In the genomic region with DNA sequence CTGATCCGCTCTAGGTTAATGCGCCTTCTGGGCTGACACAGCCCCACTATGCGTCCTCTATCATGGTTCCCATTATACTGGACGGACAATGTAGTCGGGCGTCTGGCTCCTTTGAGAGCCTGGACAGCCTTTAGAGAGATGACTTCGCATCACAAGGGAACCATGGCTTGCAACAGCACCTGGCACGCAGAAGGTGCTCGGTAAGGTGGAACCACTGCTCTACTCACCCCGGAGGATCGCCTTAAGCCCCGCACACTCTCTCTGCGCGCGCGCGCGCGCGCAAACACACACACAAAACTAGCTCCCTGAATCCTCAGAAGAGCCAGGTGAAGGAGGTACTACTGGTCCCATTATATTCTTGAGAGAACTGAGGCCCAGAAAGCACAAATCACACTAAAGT, we compare ENCODE assay signal across 9 cellular contexts. TPM values are rescaled to one million over a fixed set of nuclear protein-coding genes. Genes with fewer than 3 reads are reported as not detected.
DNase-seq lines count a peak whose midpoint lies in the region; ATAC-seq, FAIRE-seq and TF ChIP-seq lines count a peak whose summit lies in the region.
"Had no signal": no experiment of that assay in that cellular context is flagged by ENCODE, and none has a peak within 500 bp of the region (broad histone marks: within the 10 kb centered on the region; RNA-seq: fewer than 3 reads in every experiment).

No MANE protein-coding gene starts in this region.

- H3K9me3 ChIP-seq in heart left ventricle (no peaks in the 10 kb centered on the region), K562 (replicated peaks; ENCODE audit: control insufficient read depth, insufficient read depth, low read depth, low read length) (no peaks in the 10 kb centered on the region)

- H3K18ac ChIP-seq in mesendoderm (ENCODE audit: low read length): no peak overlapping the region

- no peak overlapping the region for H4K5ac ChIP-seq in mesendoderm (ENCODE audit: low read length)

- peak overlapping the region in 11 of 12 donors; percentile 52 to 87 (median 78) for H3K27ac ChIP-seq in heart left ventricle
- peak overlapping the region; percentile 56; the same call in 1 of the 3 replicates for H3K27ac ChIP-seq in K562 (ENCODE audit: extremely low read depth, low read depth, low read length)
- H3K27ac ChIP-seq in mesendoderm (ENCODE audit: low read depth, low read length): peak overlapping the region; percentile 30
- no peak overlapping the region for H3K27ac ChIP-seq in urinary bladder (ENCODE audit: low read depth)

- H3K79me1 ChIP-seq in mesendoderm (ENCODE audit: low read length): no peaks in the 10 kb centered on the region

- POLR2A ChIA-PET in K562 (lab: Yijun Ruan, JAX): interaction anchor here (0.5 to 2.0 kb wide), 9 partner anchors 9 to 63 kb away, joined by 3 to 13 read pairs (median 4); a partner anchor contains a TSS

- H3K56ac ChIP-seq in mesendoderm (ENCODE audit: low read length): peak overlapping the region; percentile 65

- in situ Hi-C loops in K562 (cut with MboI): no loop called here

- intact Hi-C loops in heart left ventricle (cut with DNase I) (loop anchor here in 2 of 10 donors (5.0 kb wide), 1 partner anchor 40 kb away; a partner anchor contains a TSS), left cardiac atrium (cut with DNase I) (no loop called here), K562 (cut with micrococcal nuclease) (no loop called here)

- no peaks in the 10 kb centered on the region for H3K27me3 ChIP-seq in heart left ventricle
- H3K27me3 ChIP-seq in K562 (ENCODE audit: control insufficient read depth in 2 of 2, insufficient read depth in 2 of 2, low read length in 2 of 2): no peaks in the 10 kb centered on the region
- H3K27me3 ChIP-seq in mesendoderm (ENCODE audit: insufficient read depth, low read length, poor library complexity): no peaks in the 10 kb centered on the region

- peaks cover 0 to 37% (median 24%) of the 10 kb centered on the region in 12 donors for H3K4me1 ChIP-seq in heart left ventricle
- peaks cover 27 to 40% of the 10 kb centered on the region in 2 experiments; a peak in 4 of 5 replicates for H3K4me1 ChIP-seq in K562 (replicated peaks in 1 of 2; ENCODE audit: control insufficient read depth in 2 of 2, insufficient read depth in 2 of 2, low read length in 2 of 2)
- H3K4me1 ChIP-seq in mesendoderm (ENCODE audit: control insufficient read depth, low read depth, low read length): peaks cover 20% of the 10 kb centered on the region
- H3K4me1 ChIP-seq in urinary bladder (ENCODE audit: insufficient read depth): no peaks in the 10 kb centered on the region

- CTCF ChIA-PET in K562 (lab: Yijun Ruan, JAX; ENCODE audit: low intra/inter-chr PET ratio): no interaction called here

- peak overlapping the region; percentile 5 for H3K4ac ChIP-seq in mesendoderm (ENCODE audit: low read depth, low read length)

- H3K36me3 ChIP-seq in heart left ventricle (peaks cover 0 to 14% (median 7%) of the 10 kb centered on the region in 9 donors), K562 (ENCODE audit: control insufficient read depth, insufficient read depth, low read length) (peaks cover 7% of the 10 kb centered on the region; the same call in 2 of the 3 replicates), mesendoderm (ENCODE audit: control insufficient read depth, insufficient read depth, low read length) (no peaks in the 10 kb centered on the region), urinary bladder (ENCODE audit: insufficient read depth) (no peaks in the 10 kb centered on the region)

- no peak for FAIRE-seq in K562 (lab: Jason Lieb, UNC)

- BruUV-seq in K562 (replicated peaks; lab: Mats Ljungman, UMichigan): no TSS peak

- H2AFZ ChIP-seq in K562 (ENCODE audit: low read depth, low read length): peak overlapping the region; percentile 86; the same call in 1 of the 2 replicates

- H2AK5ac ChIP-seq in mesendoderm (ENCODE audit: low read length): no peak overlapping the region

- TF ChIP-seq RAD21 in K562 (CRISPR knock-in tag; conservative IDR thresholded peaks at IDR 0.05 in 1 of 2, IDR thresholded peaks at IDR 0.05 in 1 of 2): no peak

- WGBS in heart left ventricle, 4 donors: 45 to 61% (median 60%) methylated on average over 17 to 20 of the region's 20 CpGs
- WGBS in K562 (ENCODE audit: insufficient coverage, low coverage, missing lambda C conversion rate): 92% methylated on average over 17 of the region's 20 CpGs
- no CpG with 5 or more reads among the region's 20 CpGs for WGBS in mesendoderm (ENCODE audit: extremely low coverage, insufficient coverage, low lambda C conversion rate)
- 33% methylated on average over 20 of the region's 20 CpGs for WGBS in urinary bladder

- peak overlapping the region; percentile 89 for H3K23ac ChIP-seq in mesendoderm (ENCODE audit: low read length)

- H3K79me2 ChIP-seq in K562 (ENCODE audit: control insufficient read depth, insufficient read depth, low read length): no peaks in the 10 kb centered on the region
- H3K79me2 ChIP-seq in mesendoderm (ENCODE audit: control insufficient read depth, insufficient read depth, low read length): no peaks in the 10 kb centered on the region

- H3K4me2 ChIP-seq in K562 (ENCODE audit: insufficient read depth, low read length) (peak overlapping the region; percentile 79), mesendoderm (ENCODE audit: low read length) (peak overlapping the region; percentile 87)

- no peak for TF ChIP-seq EP300 in K562 (IDR thresholded peaks at IDR 0.05; ENCODE audit: low read length)

- H3K9ac ChIP-seq in K562 (ENCODE audit: insufficient read depth in 1 of 2, low read depth in 2 of 2, low read length in 2 of 2): peak overlapping the region in 1 of 2 experiments; percentile 78; a peak in 2 of 4 replicates
- peak overlapping the region; percentile 52 for H3K9ac ChIP-seq in mesendoderm (ENCODE audit: low read length)

- peak overlapping the region in 10 of 12 donors; percentile 52 to 71 (median 64) for H3K4me3 ChIP-seq in heart left ventricle
- H3K4me3 ChIP-seq in K562: 0 out of 2 replicates have a peak overlapping the region, but pooled peaks have one; percentile 47
- H3K4me3 ChIP-seq in mesendoderm (ENCODE audit: low read length): peak overlapping the region; percentile 31
- peak overlapping the region; percentile 57 for H3K4me3 ChIP-seq in urinary bladder (ENCODE audit: low read depth, low read length)

- H2BK5ac ChIP-seq in mesendoderm (ENCODE audit: low read length): no peak overlapping the region

- no peak overlapping the region for H2BK15ac ChIP-seq in mesendoderm (replicated peaks; ENCODE audit: low read depth)

- H3K9me1 ChIP-seq in K562 (ENCODE audit: control insufficient read depth, insufficient read depth, low read length): no peaks in the 10 kb centered on the region

- no peak for DNase-seq in heart left ventricle
- DNase-seq in left cardiac atrium: no peak
- no peak for DNase-seq in K562 (ENCODE audit: extremely low read depth in 1 of 4, low spot score in 3 of 4)
- DNase-seq in mesendoderm: peak; percentile 54
- no peak for DNase-seq in NCI-H1694 treated with DMSO at 0.1 percent for 48 hours (lab: John Stamatoyannopoulos, UW)
- DNase-seq in GM19238 (ENCODE audit: insufficient read length, low spot score): no peak
- no peak for DNase-seq in middle frontal gyrus (ENCODE audit: extremely low spot score, low spot score)

- no peak overlapping the region for H2BK120ac ChIP-seq in mesendoderm (ENCODE audit: low read depth, low read length)

- TF ChIP-seq CTCF in heart left ventricle (IDR thresholded peaks at IDR 0.05) (no peak), K562 (IDR thresholded peaks at IDR 0.05 in 2 of 3, conservative IDR thresholded peaks at IDR 0.05 in 1 of 3; ENCODE audit: insufficient read depth in 2 of 3, low read depth in 1 of 3, low read length in 3 of 3) (no peak)

- no peaks in the 10 kb centered on the region for H4K20me1 ChIP-seq in K562 (replicated peaks; ENCODE audit: control insufficient read depth, insufficient read depth, low read length)

- ATAC-seq in heart left ventricle (no peak), left cardiac atrium (no peak), K562 (no peak)

- TF ChIP-seq POLR2A in heart left ventricle (IDR thresholded peaks at IDR 0.05): no peak
- no peak for TF ChIP-seq POLR2A in K562 (conservative IDR thresholded peaks at IDR 0.05)

- no peak overlapping the region for H4K8ac ChIP-seq in mesendoderm (ENCODE audit: low read depth, low read length)

RNA-seq across cellular contexts. Expression of a gene that starts 7.1 kb away (rescaled TPM):
- total RNA-seq in heart left ventricle: 10 to 100 TPM in 2 of 9 donors, 1 to 10 TPM in 7; 3.3 to 12.6 (median 4.2) TPM
- polyA plus RNA-seq in heart left ventricle: 1 to 10 TPM; 4.5 to 6.5 TPM
- 1 to 10 TPM; 9.1 to 9.7 TPM for total RNA-seq in left cardiac atrium
- 10.8 and 23.0 TPM in 2 replicates for total RNA-seq in K562 (2011; cell fraction: chromatin; rRNA removed; ENCODE audit: low replicate concordance)
- 12.2 and 17.2 TPM in 2 replicates for total RNA-seq in K562 (2011; cell fraction: nucleolus; rRNA removed)
- 9.6 and 12.4 TPM in 2 replicates for total RNA-seq in K562 (2011; cell fraction: nucleoplasm; rRNA removed)
- total RNA-seq in K562 (2014; rRNA removed): 1.1 and 1.3 TPM in 2 replicates
- total RNA-seq in K562 (2014; rRNA removed; fragmentation: Illumina TruSeq; extraction: Trizol): 0.93 and 1.1 TPM in 2 replicates
- 1.6 and 1.9 TPM in 2 replicates for total RNA-seq in K562 (2015; rRNA removed; fragmentation: Illumina TruSeq; extraction: Trizol)
- total RNA-seq in K562 (2021): 2.1 and 2.6 TPM in 2 replicates
- polyA plus RNA-seq in K562 (2011; rRNA removed): 1.7 and 2.2 TPM in 2 replicates
- 1.7 and 3.8 TPM in 2 replicates for polyA plus RNA-seq in K562 (2011; cell fraction: cytosol; rRNA removed)
- 15.6 and 23.0 TPM in 2 replicates for polyA plus RNA-seq in K562 (2011; cell fraction: nucleus; rRNA removed)
- polyA plus RNA-seq in K562 (2012): 4.6 and 6.4 TPM in 2 replicates
- 1.3 and 1.8 TPM in 2 replicates for polyA plus RNA-seq in K562 (2014; fragmentation: Illumina TruSeq; extraction: Trizol)
- under 1 TPM; 0.10 to 0.46 TPM for polyA plus RNA-seq in K562 (2014; fragmentation: Nextera tagmentation; extraction: Ambion mirVana)
- 1.1 and 2.4 TPM in 2 replicates for polyA plus RNA-seq in K562 (2014; rRNA removed)
- polyA minus RNA-seq in K562 (2011; rRNA and poly(A)+ RNA removed): 1.8 and 2.8 TPM in 2 replicates
- 1.4 and 1.5 TPM in 2 replicates for polyA minus RNA-seq in K562 (2011; cell fraction: cytosol; rRNA and poly(A)+ RNA removed)
- polyA minus RNA-seq in K562 (2011; cell fraction: nucleus; rRNA and poly(A)+ RNA removed): 3.4 TPM in 2 replicates
- 2.0 TPM for polyA plus RNA-seq in mesendoderm (2013, experiment 1 of 2)
- polyA plus RNA-seq in mesendoderm (2013, experiment 2 of 2): 1.8 TPM
- 17.3 TPM for total RNA-seq in urinary bladder
- 27.4 TPM for polyA plus RNA-seq in urinary bladder

RNA-seq across cellular contexts. Expression of a gene that starts 8.9 kb away (rescaled TPM):
- 10 to 100 TPM in 5 of 9 donors, 1 to 10 TPM in 4; 7.8 to 19.5 (median 10.1) TPM for total RNA-seq in heart left ventricle
- 10 to 100 TPM; 12.6 to 23.5 TPM for polyA plus RNA-seq in heart left ventricle
- total RNA-seq in left cardiac atrium: 10 to 100 TPM; 12.5 to 15.3 TPM
- 87.5 and 179 TPM in 2 replicates for total RNA-seq in K562 (2011; cell fraction: chromatin; rRNA removed; ENCODE audit: low replicate concordance)
- 124 and 126 TPM in 2 replicates for total RNA-seq in K562 (2011; cell fraction: nucleolus; rRNA removed)
- 113 and 115 TPM in 2 replicates for total RNA-seq in K562 (2011; cell fraction: nucleoplasm; rRNA removed)
- 63.1 and 75.7 TPM in 2 replicates for total RNA-seq in K562 (2014; rRNA removed)
- total RNA-seq in K562 (2014; rRNA removed; fragmentation: Illumina TruSeq; extraction: Trizol): 21.0 and 25.2 TPM in 2 replicates
- 54.6 and 56.5 TPM in 2 replicates for total RNA-seq in K562 (2015; rRNA removed; fragmentation: Illumina TruSeq; extraction: Trizol)
- total RNA-seq in K562 (2021): 55.4 and 59.2 TPM in 2 replicates
- 40.4 and 55.0 TPM in 2 replicates for polyA plus RNA-seq in K562 (2011; rRNA removed)
- 69.6 and 99.9 TPM in 2 replicates for polyA plus RNA-seq in K562 (2011; cell fraction: cytosol; rRNA removed)
- polyA plus RNA-seq in K562 (2011; cell fraction: nucleus; rRNA removed): 222 and 277 TPM in 2 replicates
- polyA plus RNA-seq in K562 (2012): 56.1 and 59.4 TPM in 2 replicates
- 44.6 and 51.6 TPM in 2 replicates for polyA plus RNA-seq in K562 (2014; fragmentation: Illumina TruSeq; extraction: Trizol)
- 10 to 100 TPM in 1 of 2 experiments, 1 to 10 TPM in 1; 5.6 to 16.6 TPM for polyA plus RNA-seq in K562 (2014; fragmentation: Nextera tagmentation; extraction: Ambion mirVana)
- polyA plus RNA-seq in K562 (2014; rRNA removed): 68.7 and 69.0 TPM in 2 replicates
- 20.1 and 22.4 TPM in 2 replicates for polyA minus RNA-seq in K562 (2011; rRNA and poly(A)+ RNA removed)
- polyA minus RNA-seq in K562 (2011; cell fraction: cytosol; rRNA and poly(A)+ RNA removed): 17.8 and 20.6 TPM in 2 replicates
- 45.2 and 71.4 TPM in 2 replicates for polyA minus RNA-seq in K562 (2011; cell fraction: nucleus; rRNA and poly(A)+ RNA removed)
- polyA plus RNA-seq in mesendoderm (2013, experiment 1 of 2): 37.4 TPM
- polyA plus RNA-seq in mesendoderm (2013, experiment 2 of 2): 37.2 TPM
- 22.2 TPM for total RNA-seq in urinary bladder
- polyA plus RNA-seq in urinary bladder: 24.1 TPM

RNA-seq across cellular contexts. Expression of a gene that starts 15.1 kb away (rescaled TPM):
- total RNA-seq in heart left ventricle (not detected), left cardiac atrium (not detected), K562 (2014; rRNA removed) (not detected in 2 replicates), K562 (2014; rRNA removed; fragmentation: Illumina TruSeq; extraction: Trizol) (not detected in 2 replicates), K562 (2015; rRNA removed; fragmentation: Illumina TruSeq; extraction: Trizol) (not detected in 2 replicates), K562 (2021) (not detected in 2 replicates), urinary bladder (not detected)
- polyA plus RNA-seq in heart left ventricle (not detected), K562 (2011; rRNA removed) (not detected in 2 replicates), K562 (2014; fragmentation: Illumina TruSeq; extraction: Trizol) (0.55 TPM in 1 of 2 replicates, not detected in the other), K562 (2014; fragmentation: Nextera tagmentation; extraction: Ambion mirVana) (under 1 TPM in 1 of 2 experiments, not detected in 1; 0.15 TPM), K562 (2014; rRNA removed) (1.2 TPM in 1 of 2 replicates, not detected in the other), urinary bladder (not detected)
- not detected in 2 replicates for total RNA-seq in K562 (2011; cell fraction: chromatin; rRNA removed; ENCODE audit: low replicate concordance)
- not detected in 2 replicates for total RNA-seq in K562 (2011; cell fraction: nucleolus; rRNA removed)
- total RNA-seq in K562 (2011; cell fraction: nucleoplasm; rRNA removed): not detected in 2 replicates
- polyA plus RNA-seq in K562 (2011; cell fraction: cytosol; rRNA removed): 0.28 TPM in 1 of 2 replicates, not detected in the other
- not detected in 2 replicates for polyA plus RNA-seq in K562 (2011; cell fraction: nucleus; rRNA removed)
- polyA plus RNA-seq in K562 (2012): 0.55 TPM in 1 of 2 replicates, not detected in the other
- polyA minus RNA-seq in K562 (2011; rRNA and poly(A)+ RNA removed): not detected in 2 replicates
- not detected in 2 replicates for polyA minus RNA-seq in K562 (2011; cell fraction: cytosol; rRNA and poly(A)+ RNA removed)
- polyA minus RNA-seq in K562 (2011; cell fraction: nucleus; rRNA and poly(A)+ RNA removed): not detected in 2 replicates
- 0.25 TPM for polyA plus RNA-seq in mesendoderm (2013, experiment 1 of 2)
- 0.59 TPM for polyA plus RNA-seq in mesendoderm (2013, experiment 2 of 2)
- total RNA-seq: lower leg skin had no signal

RNA-seq across cellular contexts. Expression of a gene that starts 40.3 kb away (rescaled TPM):
- total RNA-seq in heart left ventricle: 100 to 1,000 TPM; 293 to 642 (median 559) TPM
- polyA plus RNA-seq in heart left ventricle: 100 to 1,000 TPM; 290 to 343 TPM
- 100 to 1,000 TPM; 504 to 545 TPM for total RNA-seq in left cardiac atrium
- total RNA-seq in K562 (2011; cell fraction: chromatin; rRNA removed; ENCODE audit: low replicate concordance): 880 and 1,252 TPM in 2 replicates
- 429 and 447 TPM in 2 replicates for total RNA-seq in K562 (2011; cell fraction: nucleolus; rRNA removed)
- total RNA-seq in K562 (2011; cell fraction: nucleoplasm; rRNA removed): 778 and 1,039 TPM in 2 replicates
- 130 and 137 TPM in 2 replicates for total RNA-seq in K562 (2014; rRNA removed)
- 190 and 191 TPM in 2 replicates for total RNA-seq in K562 (2014; rRNA removed; fragmentation: Illumina TruSeq; extraction: Trizol)
- total RNA-seq in K562 (2015; rRNA removed; fragmentation: Illumina TruSeq; extraction: Trizol): 181 and 194 TPM in 2 replicates
- 748 and 810 TPM in 2 replicates for total RNA-seq in K562 (2021)
- 340 and 350 TPM in 2 replicates for polyA plus RNA-seq in K562 (2011; rRNA removed)
- 351 and 484 TPM in 2 replicates for polyA plus RNA-seq in K562 (2011; cell fraction: cytosol; rRNA removed)
- polyA plus RNA-seq in K562 (2011; cell fraction: nucleus; rRNA removed): 548 and 674 TPM in 2 replicates
- polyA plus RNA-seq in K562 (2012): 804 and 1,240 TPM in 2 replicates
- 802 and 831 TPM in 2 replicates for polyA plus RNA-seq in K562 (2014; fragmentation: Illumina TruSeq; extraction: Trizol)
- 100 to 1,000 TPM; 254 to 328 TPM for polyA plus RNA-seq in K562 (2014; fragmentation: Nextera tagmentation; extraction: Ambion mirVana)
- 356 and 362 TPM in 2 replicates for polyA plus RNA-seq in K562 (2014; rRNA removed)
- polyA minus RNA-seq in K562 (2011; rRNA and poly(A)+ RNA removed): 583 and 666 TPM in 2 replicates
- 634 and 719 TPM in 2 replicates for polyA minus RNA-seq in K562 (2011; cell fraction: cytosol; rRNA and poly(A)+ RNA removed)
- polyA minus RNA-seq in K562 (2011; cell fraction: nucleus; rRNA and poly(A)+ RNA removed): 190 and 332 TPM in 2 replicates
- polyA plus RNA-seq in mesendoderm (2013, experiment 1 of 2): 605 TPM
- polyA plus RNA-seq in mesendoderm (2013, experiment 2 of 2): 607 TPM
- 395 TPM for total RNA-seq in urinary bladder
- 420 TPM for polyA plus RNA-seq in urinary bladder

RNA-seq across cellular contexts. Expression of a gene that starts 50.7 kb away (rescaled TPM):
- 100 to 1,000 TPM in 1 of 9 donors, 10 to 100 TPM in 8; 25.7 to 100 (median 53.1) TPM for total RNA-seq in heart left ventricle
- polyA plus RNA-seq in heart left ventricle: 100 to 1,000 TPM in 1 of 2 donors, 10 to 100 TPM in 1; 39.5 to 121 TPM
- 10 to 100 TPM; 73.5 to 90.2 TPM for total RNA-seq in left cardiac atrium
- total RNA-seq in K562 (2011; cell fraction: chromatin; rRNA removed; ENCODE audit: low replicate concordance): 126 and 173 TPM in 2 replicates
- total RNA-seq in K562 (2011; cell fraction: nucleolus; rRNA removed): 112 and 130 TPM in 2 replicates
- 168 and 231 TPM in 2 replicates for total RNA-seq in K562 (2011; cell fraction: nucleoplasm; rRNA removed)
- 117 and 153 TPM in 2 replicates for total RNA-seq in K562 (2014; rRNA removed)
- 202 and 204 TPM in 2 replicates for total RNA-seq in K562 (2014; rRNA removed; fragmentation: Illumina TruSeq; extraction: Trizol)
- total RNA-seq in K562 (2015; rRNA removed; fragmentation: Illumina TruSeq; extraction: Trizol): 226 and 244 TPM in 2 replicates
- 329 and 341 TPM in 2 replicates for total RNA-seq in K562 (2021)
- polyA plus RNA-seq in K562 (2011; rRNA removed): 209 and 216 TPM in 2 replicates
- polyA plus RNA-seq in K562 (2011; cell fraction: cytosol; rRNA removed): 197 and 292 TPM in 2 replicates
- 86.9 and 121 TPM in 2 replicates for polyA plus RNA-seq in K562 (2011; cell fraction: nucleus; rRNA removed)
- 406 and 466 TPM in 2 replicates for polyA plus RNA-seq in K562 (2012)
- polyA plus RNA-seq in K562 (2014; fragmentation: Illumina TruSeq; extraction: Trizol): 527 and 637 TPM in 2 replicates
- polyA plus RNA-seq in K562 (2014; fragmentation: Nextera tagmentation; extraction: Ambion mirVana): 100 to 1,000 TPM; 570 to 835 TPM
- polyA plus RNA-seq in K562 (2014; rRNA removed): 285 and 301 TPM in 2 replicates
- polyA minus RNA-seq in K562 (2011; rRNA and poly(A)+ RNA removed): 115 and 148 TPM in 2 replicates
- polyA minus RNA-seq in K562 (2011; cell fraction: cytosol; rRNA and poly(A)+ RNA removed): 79.5 and 100 TPM in 2 replicates
- 31.2 and 56.0 TPM in 2 replicates for polyA minus RNA-seq in K562 (2011; cell fraction: nucleus; rRNA and poly(A)+ RNA removed)
- 289 TPM for polyA plus RNA-seq in mesendoderm (2013, experiment 1 of 2)
- 292 TPM for polyA plus RNA-seq in mesendoderm (2013, experiment 2 of 2)
- 22.0 TPM for total RNA-seq in urinary bladder
- 198 TPM for polyA plus RNA-seq in urinary bladder
